Comparison of ENCODE assay signal across 2 cellular contexts in genomic region chr2:230706966-230707365, GRCh38.
TF ChIP-seq lines count a peak whose summit lies in the region.

No MANE protein-coding gene starts in this region.

TF ChIP-seq in A549, 52 proteins besides CTCF, POLR2A, EP300 and RAD21 (continued from another document):
- TF ChIP-seq HDAC2 (IDR thresholded peaks at IDR 0.05): no peak
- no peak for TF ChIP-seq RNF2 (IDR thresholded peaks at IDR 0.05; ENCODE audit: borderline replicate concordance, low read depth)
- TF ChIP-seq MYC (IDR thresholded peaks at IDR 0.05; ENCODE audit: borderline replicate concordance, low read length): no peak
- no peak for TF ChIP-seq HES2 (IDR thresholded peaks at IDR 0.05)
- no peak for TF ChIP-seq ZFP36 (IDR thresholded peaks at IDR 0.05; ENCODE audit: borderline replicate concordance, partially characterized antibody)
- no peak for TF ChIP-seq HOXB13 (CRISPR knock-in tag; IDR thresholded peaks at IDR 0.05; ENCODE audit: low read depth)
- no peak for TF ChIP-seq HOXB5 (CRISPR knock-in tag; IDR thresholded peaks at IDR 0.05)

TF ChIP-seq in IMR-90, 13 proteins besides CTCF, POLR2A, EP300 and RAD21 (continued from another document):
- no peak for TF ChIP-seq SMC3 (IDR thresholded peaks at IDR 0.05; ENCODE audit: low read depth, low read length)
- no peak for TF ChIP-seq MXI1 (IDR thresholded peaks at IDR 0.05; ENCODE audit: borderline replicate concordance, low read depth, low read length)
